Comparison of ENCODE assay signal across 17 cellular contexts in the genomic region with DNA sequence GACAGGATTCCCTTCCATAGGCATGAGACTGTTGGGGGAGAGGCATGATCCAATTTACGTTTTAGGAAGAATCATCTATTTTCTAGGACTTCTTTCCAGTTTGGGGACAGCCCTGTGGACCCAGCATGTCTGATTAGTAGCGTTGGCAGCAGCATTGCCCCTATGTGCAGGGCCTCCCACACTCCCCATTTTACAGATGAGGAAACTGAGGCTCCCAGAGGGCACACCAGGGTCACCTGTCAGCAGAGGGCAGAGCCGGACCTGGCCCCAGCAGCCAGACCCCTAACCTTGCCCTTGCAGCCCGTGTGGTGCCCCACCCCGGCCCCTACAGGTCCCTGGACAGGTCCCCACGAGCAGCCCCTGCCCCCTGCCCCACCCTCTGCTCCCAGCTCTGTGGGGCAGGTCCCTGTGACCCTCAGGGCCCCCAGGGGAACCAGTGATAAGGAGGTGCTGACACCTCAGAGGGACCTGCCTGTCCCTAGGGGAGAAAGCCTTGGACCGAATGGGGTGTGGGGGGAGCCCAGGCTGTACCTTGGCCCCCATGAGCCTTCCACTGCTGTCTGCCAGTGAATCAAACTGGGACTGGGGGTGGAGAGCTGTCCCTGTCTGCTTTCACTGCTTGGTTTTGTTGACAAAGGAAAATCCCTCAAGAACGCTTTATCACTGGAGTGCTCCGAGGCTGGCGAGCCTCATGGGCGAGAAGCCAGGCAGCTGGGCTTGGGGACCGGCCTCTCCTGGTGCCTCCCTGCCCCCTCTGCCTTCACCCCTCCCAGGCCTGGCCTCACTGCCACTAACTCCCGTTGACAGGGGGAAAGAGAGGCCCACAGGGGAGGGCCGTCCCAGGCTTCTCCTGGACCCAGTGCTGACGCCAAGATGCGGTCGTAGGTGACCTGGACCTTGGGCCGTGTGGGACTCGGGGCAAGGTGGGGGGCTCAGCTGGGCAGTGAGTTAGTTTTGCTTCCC. TPM values are rescaled to one million over a fixed set of nuclear protein-coding genes. Genes with fewer than 3 reads are reported as not detected.
A peak's percentile ranks its signal among the peaks of the same experiment; 100 is the strongest.
DNase-seq lines count a peak whose midpoint lies in the region; ATAC-seq and FAIRE-seq lines count a peak whose summit lies in the region.
"Had no signal": no experiment of that assay in that cellular context is flagged by ENCODE, and none has a peak within 500 bp of the region (broad histone marks: within the 10 kb centered on the region; RNA-seq: fewer than 3 reads in every experiment).

No MANE protein-coding gene starts in this region.

- FAIRE-seq in frontal cortex (lab: Jason Lieb, UNC), result no peak
- FAIRE-seq: GM12892 had no signal

- DNase-seq in DMS153 treated with DMSO at 0.1 percent for 48 hours (lab: John Stamatoyannopoulos, UW; ENCODE audit: unreplicated experiment), result peak; percentile 54
- peak; percentile 8 for DNase-seq in NCI-H69 (lab: John Stamatoyannopoulos, UW)
- DNase-seq in frontal cortex (ENCODE audit: low spot score in 2 of 2), result peak; percentile 70 to 78
- peak; percentile 49 for DNase-seq in occipital lobe (lab: John Stamatoyannopoulos, UW)
- DNase-seq in NCI-H1930 (lab: John Stamatoyannopoulos, UW), result no peak
- DNase-seq in RPMI8226, result no peak
- DNase-seq in SKM-1 (lab: John Stamatoyannopoulos, UW; ENCODE audit: unreplicated experiment), result no peak
- DNase-seq: activated naive CD4-positive, alpha-beta T cell treated with anti-CD3 and anti-CD28 coated beads for 36 hours; endodermal cell; foreskin melanocyte; NCI-H2107; NK-92 treated with Interleukin-12 subunit alpha and Interleukin-12 subunit beta, amount 100 ng/mL, for 24 hours; transverse colon had no signal

- ATAC-seq in HG02623 (IDR thresholded peaks at IDR 0.05; ENCODE audit: unreplicated experiment), result no peak

RNA-seq across cellular contexts. Expression of a gene that starts 39.4 kb away (rescaled TPM):
- total RNA-seq in frontal cortex, result not detected
- not detected for total RNA-seq in occipital lobe
- total RNA-seq: activated naive CD4-positive, alpha-beta T cell treated with anti-CD3 and anti-CD28 coated beads for 36 hours; endodermal cell; kidney epithelial cell; LHCN-M2; transverse colon had no signal

RNA-seq across cellular contexts. Expression of a gene that starts 59.7 kb away (rescaled TPM):
- total RNA-seq in frontal cortex, result not detected
- total RNA-seq in occipital lobe, result 2.0 TPM
- total RNA-seq: kidney epithelial cell, LHCN-M2, transverse colon had no signal

Comparison
In these comparisons a context has a peak if more than half of its experiments do, and no peak if none do; other contexts are left out.
1. DNase-seq: peak in DMS153 treated with DMSO at 0.1 percent for 48 hours (single experiment), NCI-H69 (single experiment), frontal cortex (2 of 2) and occipital lobe (single experiment); none in NCI-H1930 (0 of 2), RPMI8226 (single experiment) and SKM-1 (single experiment).